8 cellular contexts compared by ENCODE assay signal in the genomic region with DNA sequence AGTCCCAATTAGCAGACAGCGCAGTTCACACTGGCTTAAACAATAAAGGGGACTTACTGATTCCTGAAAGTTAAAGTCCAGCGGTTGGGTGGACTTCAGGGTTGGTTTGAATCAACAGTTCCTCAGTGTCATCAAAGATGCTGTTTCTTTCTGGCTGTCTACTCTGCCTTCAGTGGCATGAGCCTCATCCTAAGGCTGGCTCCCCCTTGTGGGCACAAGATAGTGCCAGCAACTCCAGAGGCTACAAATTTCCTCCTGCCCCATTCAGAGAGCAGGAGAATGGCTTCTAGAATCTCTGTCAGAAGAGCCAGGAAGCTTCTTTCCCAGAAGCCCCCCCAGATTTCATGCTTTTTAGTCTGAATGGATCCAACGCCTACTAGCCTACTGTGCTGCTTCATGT.
A peak's percentile ranks its signal among the peaks of the same experiment; 100 is the strongest.
DNase-seq lines count a peak whose midpoint lies in the region; ATAC-seq and TF ChIP-seq lines count a peak whose summit lies in the region.

No MANE protein-coding gene starts in this region.

- H4K20me1 ChIP-seq in PC-9 (ENCODE audit: insufficient read depth) = no peaks in the 10 kb centered on the region

- H3K9me2 ChIP-seq in PC-9 (ENCODE audit: insufficient read depth) = no peaks in the 10 kb centered on the region

- no peak overlapping the region for H3K4me3 Mint-ChIP-seq in CD14-positive monocyte

- BruUV-seq in PC-9 (replicated peaks; lab: Mats Ljungman, UMichigan) = no TSS peak

- no peak overlapping the region for H3K4me2 ChIP-seq in PC-9

- no peak overlapping the region for H3K27ac Mint-ChIP-seq in CD14-positive monocyte

- in situ Hi-C loops in gastrocnemius medialis (cut with MboI; ENCODE audit: low sequenced_read_pairs in 4 of 4) = loop anchor here in 3 of 4 donors (25.0 kb wide), 2 partner anchors 99 to 524 kb away; no protein-coding TSS in a partner anchor

- intact Hi-C loops in CD14-positive monocyte (cut with micrococcal nuclease) (no loop called here), PC-9 (cut with micrococcal nuclease; ENCODE audit: unreplicated experiment) (loop anchor here (5.0 to 10.0 kb wide), 3 partner anchors 101 to 524 kb away; no protein-coding TSS in a partner anchor), gastrocnemius medialis (cut with DNase I; ENCODE audit: low total_unique reads) (loop anchor here (1.0 to 2.0 kb wide), 2 partner anchors 121 to 525 kb away; no protein-coding TSS in a partner anchor)

- no peaks in the 10 kb centered on the region for H3K9me3 Mint-ChIP-seq in CD14-positive monocyte

- H3K36me3 Mint-ChIP-seq in CD14-positive monocyte = no peaks in the 10 kb centered on the region

- peak; percentile 79 to 88 for ATAC-seq in gastrocnemius medialis
- no peak for ATAC-seq in GM18505 (IDR thresholded peaks at IDR 0.05; ENCODE audit: unreplicated experiment)

- H3K27me3 ChIP-seq in PC-9 (ENCODE audit: insufficient read depth, low read depth) = no peaks in the 10 kb centered on the region
- H3K27me3 ChIP-seq in gastrocnemius medialis = no peaks in the 10 kb centered on the region

- peak; percentile 53 for DNase-seq in CD14-positive monocyte (ENCODE audit: low spot score)
- DNase-seq in GM20000 (ENCODE audit: low spot score) = peak; percentile 6
- DNase-seq in PC-9 = peak; percentile 33 to 46
- DNase-seq in activated effector memory CD4-positive, alpha-beta T cell treated with anti-CD3 and anti-CD28 coated beads, Interleukin-2, amount 50 U/mL, for 16 hours = peak; percentile 81
- DNase-seq in globus pallidus (ENCODE audit: low spot score) = peak; percentile 79
- DNase-seq in gastrocnemius medialis = peak in 1 of 2 donors; percentile 46
- DNase-seq in OCI-M2 (lab: John Stamatoyannopoulos, UW; ENCODE audit: unreplicated experiment) = no peak

- H3K27ac ChIP-seq in PC-9 = no peak overlapping the region
- no peak overlapping the region for H3K27ac ChIP-seq in gastrocnemius medialis

- peaks cover 18% of the 10 kb centered on the region for H3F3A ChIP-seq in PC-9 (ENCODE audit: insufficient read depth, low read depth)

- peak; percentile 58 for TF ChIP-seq CTCF in CD14-positive monocyte (IDR thresholded peaks at IDR 0.05)
- no peak for TF ChIP-seq CTCF in GM20000 (IDR thresholded peaks at IDR 0.05; ENCODE audit: extremely low read depth, missing control alignments)
- TF ChIP-seq CTCF in PC-9 (conservative IDR thresholded peaks at IDR 0.05) = peak; percentile 85
- TF ChIP-seq CTCF in gastrocnemius medialis (IDR thresholded peaks at IDR 0.05 in 4 of 5, conservative IDR thresholded peaks at IDR 0.05 in 1 of 5) = peak; percentile 27 to 61 (median 47)

- no peaks in the 10 kb centered on the region for H3K36me3 ChIP-seq in PC-9 (ENCODE audit: low read depth)
- H3K36me3 ChIP-seq in gastrocnemius medialis = no peaks in the 10 kb centered on the region

- H3K4me1 Mint-ChIP-seq in CD14-positive monocyte = peaks cover 4% of the 10 kb centered on the region

- POLR2A ChIA-PET in PC-9 (lab: Charles Lee; ENCODE audit: unreplicated experiment) = no interaction called here

- peaks cover 0 to 7% (median 1%) of the 10 kb centered on the region in 3 donors for H3K27me3 Mint-ChIP-seq in CD14-positive monocyte (ENCODE audit: low read depth in 3 of 3)

- H3K4me3 ChIP-seq in PC-9 (no peak overlapping the region), gastrocnemius medialis (no peak overlapping the region)

- no peaks in the 10 kb centered on the region for H3K79me2 ChIP-seq in PC-9 (ENCODE audit: low read depth)

- H3K4me1 ChIP-seq in PC-9 (replicated peaks; ENCODE audit: insufficient read depth) (peaks cover 17% of the 10 kb centered on the region), gastrocnemius medialis (no peaks in the 10 kb centered on the region)

- H3K9me3 ChIP-seq in PC-9 (ENCODE audit: insufficient read depth, low read depth) (no peaks in the 10 kb centered on the region), gastrocnemius medialis (no peaks in the 10 kb centered on the region)

- no peak overlapping the region for H2AFZ ChIP-seq in PC-9

- TF ChIP-seq POLR2A in gastrocnemius medialis (IDR thresholded peaks at IDR 0.05) (no peak), GM18505 (IDR thresholded peaks at IDR 0.05; ENCODE audit: borderline replicate concordance, extremely low read depth, insufficient read depth, insufficient read length) (no peak)

- CTCF ChIA-PET in PC-9 (lab: Charles Lee) = interaction anchor here (0.7 to 1.6 kb wide), 2 partner anchors 62 to 120 kb away, joined by 4 read pairs; no protein-coding TSS in a partner anchor

Comparison
In these comparisons a context has a peak if more than half of its experiments do, and no peak if none do; other contexts are left out.
1. intact Hi-C loops: an anchor here in PC-9 (5.0 to 10.0 kb wide) and gastrocnemius medialis (1.0 to 2.0 kb wide); none called in CD14-positive monocyte.